15 cellular contexts compared by ENCODE assay signal in genomic region chr13:27264648-27265047, GRCh38. TPM values are rescaled to one million over a fixed set of nuclear protein-coding genes. Genes with fewer than 3 reads are reported as not detected.
A peak's percentile ranks its signal among the peaks of the same experiment; 100 is the strongest.
DNase-seq lines count a peak whose midpoint lies in the region; ATAC-seq and TF ChIP-seq lines count a peak whose summit lies in the region.
"Had no signal": no experiment of that assay in that cellular context is flagged by ENCODE, and none has a peak within 500 bp of the region (broad histone marks: within the 10 kb centered on the region; RNA-seq: fewer than 3 reads in every experiment).

No MANE protein-coding gene starts in this region.

- no peaks in the 10 kb centered on the region for H3K9me3 Mint-ChIP-seq in activated naive CD4-positive, alpha-beta T cell treated with anti-CD3 and anti-CD28 coated beads, Interleukin-2, amount 50 U/mL, for 24 hours
- no peaks in the 10 kb centered on the region for H3K9me3 Mint-ChIP-seq in activated T-helper 17 cell treated with anti-CD3 and anti-CD28 coated beads, Interleukin-2, amount 50 U/mL, for 72 hours
- H3K9me3 Mint-ChIP-seq in stimulated activated memory B cell treated with anti-CD40 and anti-IgM and Interleukin-4, amounts not matched to agents 10 μg/mL and 1 μg/mL and 100 μg/mL, for 72 hours = no peaks in the 10 kb centered on the region
- H3K9me3 Mint-ChIP-seq: memory B cell had no signal

- TF ChIP-seq CTCF in upper lobe of right lung (IDR thresholded peaks at IDR 0.05) (no peak), left lung (IDR thresholded peaks at IDR 0.05) (no peak)

- H3K4me3 Mint-ChIP-seq in activated naive CD4-positive, alpha-beta T cell treated with anti-CD3 and anti-CD28 coated beads, Interleukin-2, amount 50 U/mL, for 24 hours = no peak overlapping the region
- H3K4me3 Mint-ChIP-seq in activated T-helper 17 cell treated with anti-CD3 and anti-CD28 coated beads, Interleukin-2, amount 50 U/mL, for 72 hours = no peak overlapping the region
- H3K4me3 Mint-ChIP-seq in stimulated activated memory B cell treated with anti-CD40 and anti-IgM and Interleukin-4, amounts not matched to agents 10 μg/mL and 1 μg/mL and 100 μg/mL, for 72 hours = no peak overlapping the region
- H3K4me3 Mint-ChIP-seq: memory B cell had no signal

- H3K27ac ChIP-seq in layer of hippocampus (ENCODE audit: low read depth, low read length) (peak overlapping the region; percentile 56), upper lobe of right lung (no peak overlapping the region), left lung (no peak overlapping the region)

- intact Hi-C loops in upper lobe of right lung (cut with DNase I) = no loop called here
- intact Hi-C loops in left lung (cut with DNase I) = no loop called here

- H3K27me3 ChIP-seq in layer of hippocampus (ENCODE audit: control insufficient read depth, insufficient read depth, low read length) = no peaks in the 10 kb centered on the region
- no peaks in the 10 kb centered on the region for H3K27me3 ChIP-seq in upper lobe of right lung
- H3K27me3 ChIP-seq in left lung = no peaks in the 10 kb centered on the region
- H3K27me3 ChIP-seq: gastrocnemius medialis, ovary had no signal

- H3K4me1 ChIP-seq in upper lobe of right lung = peaks cover 32% of the 10 kb centered on the region
- peaks cover 7 to 44% of the 10 kb centered on the region in 2 donors for H3K4me1 ChIP-seq in left lung

- DNase-seq in activated naive CD4-positive, alpha-beta T cell treated with Interleukin-2 at 50 U/mL for 16 hours = no peak
- DNase-seq in upper lobe of right lung (no peak), left lung (no peak)
- DNase-seq: activated naive CD4-positive, alpha-beta T cell; Caco-2; central memory CD4-positive, alpha-beta T cell; gastrocnemius medialis; NCI-H446 treated with DMSO at 0.1 percent for 48 hours had no signal

- ATAC-seq in activated T-helper 17 cell treated with anti-CD3 and anti-CD28 coated beads, Interleukin-2, amount 50 U/mL, for 72 hours (replicated peaks) = no peak
- no peak for ATAC-seq in stimulated activated memory B cell treated with anti-CD40 and anti-IgM and Interleukin-4, amounts not matched to agents 10 μg/mL and 1 μg/mL and 100 μg/mL, for 72 hours
- ATAC-seq in GM18868 (IDR thresholded peaks at IDR 0.05; ENCODE audit: unreplicated experiment) (no peak), upper lobe of right lung (no peak), left lung (no peak)

- H3K9me3 ChIP-seq in upper lobe of right lung (no peaks in the 10 kb centered on the region), left lung (no peaks in the 10 kb centered on the region)
- H3K9me3 ChIP-seq: Caco-2, gastrocnemius medialis, ovary had no signal

- H3K27me3 Mint-ChIP-seq in activated naive CD4-positive, alpha-beta T cell treated with anti-CD3 and anti-CD28 coated beads, Interleukin-2, amount 50 U/mL, for 24 hours = no peaks in the 10 kb centered on the region
- H3K27me3 Mint-ChIP-seq in activated T-helper 17 cell treated with anti-CD3 and anti-CD28 coated beads, Interleukin-2, amount 50 U/mL, for 72 hours = no peaks in the 10 kb centered on the region
- no peaks in the 10 kb centered on the region for H3K27me3 Mint-ChIP-seq in stimulated activated memory B cell treated with anti-CD40 and anti-IgM and Interleukin-4, amounts not matched to agents 10 μg/mL and 1 μg/mL and 100 μg/mL, for 72 hours
- H3K27me3 Mint-ChIP-seq: memory B cell had no signal

- H3K4me3 ChIP-seq in upper lobe of right lung = no peak overlapping the region
- no peak overlapping the region for H3K4me3 ChIP-seq in left lung
- H3K4me3 ChIP-seq: gastrocnemius medialis, ovary had no signal

- H3K4me1 Mint-ChIP-seq in activated naive CD4-positive, alpha-beta T cell treated with anti-CD3 and anti-CD28 coated beads, Interleukin-2, amount 50 U/mL, for 24 hours = peaks cover 63% of the 10 kb centered on the region
- peaks cover 12% of the 10 kb centered on the region for H3K4me1 Mint-ChIP-seq in activated T-helper 17 cell treated with anti-CD3 and anti-CD28 coated beads, Interleukin-2, amount 50 U/mL, for 72 hours
- H3K4me1 Mint-ChIP-seq in stimulated activated memory B cell treated with anti-CD40 and anti-IgM and Interleukin-4, amounts not matched to agents 10 μg/mL and 1 μg/mL and 100 μg/mL, for 72 hours = peaks cover 30% of the 10 kb centered on the region

- H3K36me3 Mint-ChIP-seq in activated naive CD4-positive, alpha-beta T cell treated with anti-CD3 and anti-CD28 coated beads, Interleukin-2, amount 50 U/mL, for 24 hours = peaks cover 14% of the 10 kb centered on the region
- peaks cover 38% of the 10 kb centered on the region for H3K36me3 Mint-ChIP-seq in activated T-helper 17 cell treated with anti-CD3 and anti-CD28 coated beads, Interleukin-2, amount 50 U/mL, for 72 hours (ENCODE audit: low read depth)
- peaks cover 40% of the 10 kb centered on the region for H3K36me3 Mint-ChIP-seq in stimulated activated memory B cell treated with anti-CD40 and anti-IgM and Interleukin-4, amounts not matched to agents 10 μg/mL and 1 μg/mL and 100 μg/mL, for 72 hours

- H3K36me3 ChIP-seq in upper lobe of right lung (no peaks in the 10 kb centered on the region), left lung (no peaks in the 10 kb centered on the region)
- H3K36me3 ChIP-seq: gastrocnemius medialis, ovary had no signal

- peak overlapping the region; percentile 60 for H3K27ac Mint-ChIP-seq in activated naive CD4-positive, alpha-beta T cell treated with anti-CD3 and anti-CD28 coated beads, Interleukin-2, amount 50 U/mL, for 24 hours
- H3K27ac Mint-ChIP-seq in activated T-helper 17 cell treated with anti-CD3 and anti-CD28 coated beads, Interleukin-2, amount 50 U/mL, for 72 hours = peak overlapping the region; percentile 37
- peak overlapping the region; percentile 62 for H3K27ac Mint-ChIP-seq in stimulated activated memory B cell treated with anti-CD40 and anti-IgM and Interleukin-4, amounts not matched to agents 10 μg/mL and 1 μg/mL and 100 μg/mL, for 72 hours
- H3K27ac Mint-ChIP-seq: memory B cell had no signal

RNA-seq across cellular contexts. Expression of gene RASL11A, which starts 6.0 kb away (rescaled TPM):
- 1 to 10 TPM; 3.5 to 5.5 TPM for total RNA-seq in activated T-helper 17 cell treated with anti-CD3 and anti-CD28 coated beads, Interleukin-2, amount 50 U/mL, for 72 hours
- total RNA-seq in upper lobe of right lung = 25.6 TPM
- 10 to 100 TPM; 12.2 to 12.6 TPM for total RNA-seq in left lung

RNA-seq across cellular contexts. Expression of gene RPL21, which starts 13.3 kb away (rescaled TPM):
- 1,000 to 10,000 TPM; 1,350 to 1,709 TPM for total RNA-seq in activated T-helper 17 cell treated with anti-CD3 and anti-CD28 coated beads, Interleukin-2, amount 50 U/mL, for 72 hours
- total RNA-seq in upper lobe of right lung = 806 TPM
- total RNA-seq in left lung = 100 to 1,000 TPM; 737 to 814 TPM
